ENCODE assay signal across 15 cellular contexts in genomic region chr3:20046556-20046955, GRCh38. TPM values are rescaled to one million over a fixed set of nuclear protein-coding genes. Genes with fewer than 3 reads are reported as not detected.
DNase-seq lines count a peak whose midpoint lies in the region; ATAC-seq and TF ChIP-seq lines count a peak whose summit lies in the region.
"Had no signal": no experiment of that assay in that cellular context is flagged by ENCODE, and none has a peak within 500 bp of the region (broad histone marks: within the 10 kb centered on the region; RNA-seq: fewer than 3 reads in every experiment).

No MANE protein-coding gene starts in this region.

- TF ChIP-seq POLR2A in upper lobe of left lung (IDR thresholded peaks at IDR 0.05), result no peak

- peak overlapping the region; percentile 9 for H3K4me3 Mint-ChIP-seq in natural killer cell
- no peak overlapping the region for H3K4me3 Mint-ChIP-seq in natural killer cell treated with Interleukin-12 subunit alpha and Interleukin-12 subunit beta and Interleukin-15 and Interleukin-18, amount 100 ng/mL, for 72 hours

- no peaks in the 10 kb centered on the region for H3K9me3 ChIP-seq in OCI-LY1 (ENCODE audit: low read length)
- no peaks in the 10 kb centered on the region for H3K9me3 ChIP-seq in upper lobe of left lung

- no peaks in the 10 kb centered on the region for H3K9me3 Mint-ChIP-seq in natural killer cell
- H3K9me3 Mint-ChIP-seq in natural killer cell treated with Interleukin-12 subunit alpha and Interleukin-12 subunit beta and Interleukin-15 and Interleukin-18, amount 100 ng/mL, for 72 hours, result no peaks in the 10 kb centered on the region

- no peak for TF ChIP-seq CTCF in natural killer cell (IDR thresholded peaks at IDR 0.05)
- peak; percentile 33 for TF ChIP-seq CTCF in OCI-LY1 (IDR thresholded peaks at IDR 0.05; ENCODE audit: low read length)
- no peak for TF ChIP-seq CTCF in dorsolateral prefrontal cortex (IDR thresholded peaks at IDR 0.05 in 54 of 56, conservative IDR thresholded peaks at IDR 0.05 in 2 of 56; ENCODE audit: low read depth in 1 of 56, partially characterized antibody in 56 of 56)
- no peak for TF ChIP-seq CTCF in upper lobe of left lung (IDR thresholded peaks at IDR 0.05)

- H3K4me2 ChIP-seq in OCI-LY1 (ENCODE audit: low read length), result peak overlapping the region; percentile 72

- no peak overlapping the region for H2AFZ ChIP-seq in OCI-LY1 (ENCODE audit: low read length)

- 100% methylated on average over 1 of the region's 1 CpG for WGBS in upper lobe of left lung, 2 donors

- H3F3A ChIP-seq in OCI-LY1 (ENCODE audit: insufficient read depth, low read length), result peaks cover 5% of the 10 kb centered on the region; the same call in 1 of the 2 replicates

- H4K20me1 ChIP-seq in OCI-LY1 (ENCODE audit: insufficient read depth, low read length), result no peaks in the 10 kb centered on the region

- H3K36me3 Mint-ChIP-seq in natural killer cell, result no peaks in the 10 kb centered on the region
- no peaks in the 10 kb centered on the region for H3K36me3 Mint-ChIP-seq in natural killer cell treated with Interleukin-12 subunit alpha and Interleukin-12 subunit beta and Interleukin-15 and Interleukin-18, amount 100 ng/mL, for 72 hours

- H3K27me3 Mint-ChIP-seq in natural killer cell (ENCODE audit: low read depth in 2 of 2), result no peaks in the 10 kb centered on the region
- H3K27me3 Mint-ChIP-seq in natural killer cell treated with Interleukin-12 subunit alpha and Interleukin-12 subunit beta and Interleukin-15 and Interleukin-18, amount 100 ng/mL, for 72 hours, result no peaks in the 10 kb centered on the region

- ATAC-seq in natural killer cell, result no peak
- no peak for ATAC-seq in natural killer cell treated with Interleukin-12 subunit alpha and Interleukin-12 subunit beta and Interleukin-15 and Interleukin-18, amount 100 ng/mL, for 72 hours
- ATAC-seq in GM19463 (IDR thresholded peaks at IDR 0.05; ENCODE audit: unreplicated experiment), result no peak
- no peak for ATAC-seq in stimulated activated naive CD8-positive, alpha-beta T cell treated with anti-CD3 and anti-CD28 coated beads, Interleukin-15, Interleukin-2, amounts not matched to agents 100 U/mL and 50 U/mL, for 24 hours
- ATAC-seq in upper lobe of left lung (ENCODE audit: low FRiP score in 2 of 2), result no peak
- ATAC-seq: Panc1 had no signal

- TF ChIP-seq EP300 in upper lobe of left lung (IDR thresholded peaks at IDR 0.05), result no peak

- peak overlapping the region; percentile 64; the same call in 1 of the 2 replicates for H3K9ac ChIP-seq in OCI-LY1 (ENCODE audit: low read length)

- DNase-seq in natural killer cell, result no peak
- no peak for DNase-seq in natural killer cell treated with Interleukin-12 subunit alpha and Interleukin-12 subunit beta and Interleukin-15 and Interleukin-18, amount 100 ng/mL, for 72 hours (ENCODE audit: low spot score)
- DNase-seq in dorsolateral prefrontal cortex, result no peak
- no peak for DNase-seq in stimulated activated naive CD8-positive, alpha-beta T cell treated with anti-CD3 and anti-CD28 coated beads, Interleukin-15, Interleukin-2, amounts not matched to agents 100 U/mL and 50 U/mL, for 24 hours
- no peak for DNase-seq in upper lobe of left lung
- DNase-seq: ACHN, AML-193, NCI-H1105 treated with DMSO at 0.1 percent for 48 hours, NCI-H1930, NCI-H748 treated with DMSO at 0.1 percent for 48 hours had no signal

- H3K36me3 ChIP-seq in OCI-LY1 (ENCODE audit: insufficient read depth, low read length) (no peaks in the 10 kb centered on the region), upper lobe of left lung (no peaks in the 10 kb centered on the region)

- H3K9me2 ChIP-seq in OCI-LY1 (ENCODE audit: low read depth, low read length), result no peaks in the 10 kb centered on the region

- H3K27ac ChIP-seq in OCI-LY1 (ENCODE audit: low read depth, low read length, poor library complexity, severe bottlenecking) (peak overlapping the region; percentile 84), dorsolateral prefrontal cortex (peak overlapping the region in 46 of 59 donors; percentile 0 to 99 (median 76)), upper lobe of left lung (no peak overlapping the region)
- H3K27ac ChIP-seq: SK-N-MC had no signal

- peak overlapping the region; percentile 79 to 97 for H3K27ac Mint-ChIP-seq in natural killer cell
- H3K27ac Mint-ChIP-seq in natural killer cell treated with Interleukin-12 subunit alpha and Interleukin-12 subunit beta and Interleukin-15 and Interleukin-18, amount 100 ng/mL, for 72 hours, result peak overlapping the region in 1 of 2 donors; percentile 57

- intact Hi-C loops in natural killer cell (cut with micrococcal nuclease), result no loop called here
- intact Hi-C loops in dorsolateral prefrontal cortex (cut with DNase I), result loop anchor here (10.0 kb wide), 1 partner anchor 58 kb away; no protein-coding TSS in a partner anchor

- H3K27me3 ChIP-seq in OCI-LY1 (ENCODE audit: insufficient read depth, low read length), result no peaks in the 10 kb centered on the region
- no peaks in the 10 kb centered on the region for H3K27me3 ChIP-seq in dorsolateral prefrontal cortex
- H3K27me3 ChIP-seq in upper lobe of left lung, result no peaks in the 10 kb centered on the region

- peaks cover 77% of the 10 kb centered on the region for H3K4me1 ChIP-seq in OCI-LY1 (ENCODE audit: insufficient read depth, low read length, severe bottlenecking)
- H3K4me1 ChIP-seq in upper lobe of left lung, result peaks cover 33 to 71% (median 43%) of the 10 kb centered on the region in 4 donors

- H3K4me3 ChIP-seq in OCI-LY1 (ENCODE audit: low read depth, low read length, poor library complexity, severe bottlenecking) (peak overlapping the region; percentile 47), dorsolateral prefrontal cortex (no peak overlapping the region), upper lobe of left lung (no peak overlapping the region)
- H3K4me3 ChIP-seq: SK-N-MC had no signal

- peaks cover 40% of the 10 kb centered on the region for H3K79me2 ChIP-seq in OCI-LY1 (ENCODE audit: insufficient read depth, low read length)

- peaks cover 78 to 83% of the 10 kb centered on the region in 2 donors for H3K4me1 Mint-ChIP-seq in natural killer cell
- peaks cover 59 to 73% of the 10 kb centered on the region in 2 donors for H3K4me1 Mint-ChIP-seq in natural killer cell treated with Interleukin-12 subunit alpha and Interleukin-12 subunit beta and Interleukin-15 and Interleukin-18, amount 100 ng/mL, for 72 hours (ENCODE audit: low read depth in 2 of 2)

RNA-seq across cellular contexts. Expression of gene KAT2B, which starts 6.3 kb away (rescaled TPM):
- 100 to 1,000 TPM; 132 to 156 (median 146) TPM for total RNA-seq in natural killer cell
- total RNA-seq in natural killer cell treated with Interleukin-12 subunit alpha and Interleukin-12 subunit beta and Interleukin-15 and Interleukin-18, amount 100 ng/mL, for 72 hours, result 10 to 100 TPM; 78.4 to 88.3 TPM
- 100 to 1,000 TPM in 47 of 120 experiments, 10 to 100 TPM in 73; 45.8 to 193 (median 92.8) TPM for total RNA-seq in dorsolateral prefrontal cortex
- 10 to 100 TPM; 19.3 to 58.9 (median 31.9) TPM for total RNA-seq in upper lobe of left lung

RNA-seq across cellular contexts. Expression of gene PP2D1, which starts 34.5 kb away (rescaled TPM):
- total RNA-seq in natural killer cell (not detected), dorsolateral prefrontal cortex (under 1 TPM in 1 of 120 experiments, not detected in 119; 0.31 TPM), upper lobe of left lung (not detected)
- total RNA-seq in natural killer cell treated with Interleukin-12 subunit alpha and Interleukin-12 subunit beta and Interleukin-15 and Interleukin-18, amount 100 ng/mL, for 72 hours, result not detected
- total RNA-seq: NCI-H460 had no signal

Comparison
In these comparisons a context has a peak if more than half of its experiments do, and no peak if none do; other contexts are left out.
1. H3K27ac ChIP-seq: peak in OCI-LY1 (single experiment) and dorsolateral prefrontal cortex (46 of 59); none in upper lobe of left lung (0 of 4).